In the genomic region with DNA sequence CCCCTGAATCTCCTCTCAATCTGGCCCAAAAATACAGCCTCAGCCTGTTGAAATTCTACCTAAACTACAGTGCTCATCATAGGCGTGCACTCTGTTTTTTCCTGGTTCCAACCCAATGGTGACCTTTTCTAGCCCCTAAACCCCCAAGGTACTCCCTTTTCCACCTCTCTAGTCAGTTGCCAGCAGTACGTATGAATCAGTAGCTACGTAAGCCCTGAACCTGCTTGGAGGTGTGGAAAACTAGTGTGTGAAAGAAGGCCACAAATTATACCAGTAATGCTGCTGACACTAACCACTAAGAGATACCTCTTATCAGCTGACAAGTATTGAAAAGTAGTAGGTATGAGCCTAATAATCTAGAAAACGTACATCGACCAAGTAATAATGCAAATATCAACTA, we compare ENCODE assay signal across 1 cellular context.
TF ChIP-seq lines count a peak whose summit lies in the region.

No MANE protein-coding gene starts in this region.

TF ChIP-seq in GM23338, 12 proteins besides CTCF, POLR2A, EP300 and RAD21 (continued from another document):
- TF ChIP-seq, protein P1, sequence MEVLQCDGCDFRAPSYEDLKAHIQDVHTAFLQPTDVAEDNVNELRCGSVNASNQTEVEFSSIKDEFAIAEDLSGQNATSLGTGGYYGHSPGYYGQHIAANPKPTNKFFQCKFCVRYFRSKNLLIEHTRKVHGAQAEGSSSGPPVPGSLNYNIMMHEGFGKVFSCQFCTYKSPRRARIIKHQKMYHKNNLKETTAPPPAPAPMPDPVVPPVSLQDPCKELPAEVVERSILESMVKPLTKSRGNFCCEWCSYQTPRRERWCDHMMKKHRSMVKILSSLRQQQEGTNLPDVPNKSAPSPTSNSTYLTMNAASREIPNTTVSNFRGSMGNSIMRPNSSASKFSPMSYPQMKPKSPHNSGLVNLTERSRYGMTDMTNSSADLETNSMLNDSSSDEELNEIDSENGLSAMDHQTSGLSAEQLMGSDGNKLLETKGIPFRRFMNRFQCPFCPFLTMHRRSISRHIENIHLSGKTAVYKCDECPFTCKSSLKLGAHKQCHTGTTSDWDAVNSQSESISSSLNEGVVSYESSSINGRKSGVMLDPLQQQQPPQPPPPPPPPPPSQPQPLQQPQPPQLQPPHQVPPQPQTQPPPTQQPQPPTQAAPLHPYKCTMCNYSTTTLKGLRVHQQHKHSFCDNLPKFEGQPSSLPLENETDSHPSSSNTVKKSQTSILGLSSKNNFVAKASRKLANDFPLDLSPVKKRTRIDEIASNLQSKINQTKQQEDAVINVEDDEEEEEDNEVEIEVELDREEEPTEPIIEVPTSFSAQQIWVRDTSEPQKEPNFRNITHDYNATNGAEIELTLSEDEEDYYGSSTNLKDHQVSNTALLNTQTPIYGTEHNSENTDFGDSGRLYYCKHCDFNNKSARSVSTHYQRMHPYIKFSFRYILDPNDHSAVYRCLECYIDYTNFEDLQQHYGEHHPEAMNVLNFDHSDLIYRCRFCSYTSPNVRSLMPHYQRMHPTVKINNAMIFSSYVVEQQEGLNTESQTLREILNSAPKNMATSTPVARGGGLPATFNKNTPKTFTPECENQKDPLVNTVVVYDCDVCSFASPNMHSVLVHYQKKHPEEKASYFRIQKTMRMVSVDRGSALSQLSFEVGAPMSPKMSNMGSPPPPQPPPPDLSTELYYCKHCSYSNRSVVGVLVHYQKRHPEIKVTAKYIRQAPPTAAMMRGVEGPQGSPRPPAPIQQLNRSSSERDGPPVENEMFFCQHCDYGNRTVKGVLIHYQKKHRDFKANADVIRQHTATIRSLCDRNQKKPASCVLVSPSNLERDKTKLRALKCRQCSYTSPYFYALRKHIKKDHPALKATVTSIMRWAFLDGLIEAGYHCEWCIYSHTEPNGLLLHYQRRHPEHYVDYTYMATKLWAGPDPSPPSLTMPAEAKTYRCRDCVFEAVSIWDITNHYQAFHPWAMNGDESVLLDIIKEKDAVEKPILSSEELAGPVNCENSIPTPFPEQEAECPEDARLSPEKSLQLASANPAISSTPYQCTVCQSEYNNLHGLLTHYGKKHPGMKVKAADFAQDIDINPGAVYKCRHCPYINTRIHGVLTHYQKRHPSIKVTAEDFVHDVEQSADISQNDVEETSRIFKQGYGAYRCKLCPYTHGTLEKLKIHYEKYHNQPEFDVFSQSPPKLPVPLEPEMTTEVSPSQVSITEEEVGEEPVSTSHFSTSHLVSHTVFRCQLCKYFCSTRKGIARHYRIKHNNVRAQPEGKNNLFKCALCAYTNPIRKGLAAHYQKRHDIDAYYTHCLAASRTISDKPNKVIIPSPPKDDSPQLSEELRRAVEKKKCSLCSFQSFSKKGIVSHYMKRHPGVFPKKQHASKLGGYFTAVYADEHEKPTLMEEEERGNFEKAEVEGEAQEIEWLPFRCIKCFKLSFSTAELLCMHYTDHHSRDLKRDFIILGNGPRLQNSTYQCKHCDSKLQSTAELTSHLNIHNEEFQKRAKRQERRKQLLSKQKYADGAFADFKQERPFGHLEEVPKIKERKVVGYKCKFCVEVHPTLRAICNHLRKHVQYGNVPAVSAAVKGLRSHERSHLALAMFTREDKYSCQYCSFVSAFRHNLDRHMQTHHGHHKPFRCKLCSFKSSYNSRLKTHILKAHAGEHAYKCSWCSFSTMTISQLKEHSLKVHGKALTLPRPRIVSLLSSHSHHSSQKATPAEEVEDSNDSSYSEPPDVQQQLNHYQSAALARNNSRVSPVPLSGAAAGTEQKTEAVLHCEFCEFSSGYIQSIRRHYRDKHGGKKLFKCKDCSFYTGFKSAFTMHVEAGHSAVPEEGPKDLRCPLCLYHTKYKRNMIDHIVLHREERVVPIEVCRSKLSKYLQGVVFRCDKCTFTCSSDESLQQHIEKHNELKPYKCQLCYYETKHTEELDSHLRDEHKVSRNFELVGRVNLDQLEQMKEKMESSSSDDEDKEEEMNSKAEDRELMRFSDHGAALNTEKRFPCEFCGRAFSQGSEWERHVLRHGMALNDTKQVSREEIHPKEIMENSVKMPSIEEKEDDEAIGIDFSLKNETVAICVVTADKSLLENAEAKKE (CRISPR knock-in tag; IDR thresholded peaks at IDR 0.05) = no peak
- TF ChIP-seq STAT1 (IDR thresholded peaks at IDR 0.05; ENCODE audit: unreplicated experiment) = no peak
- TF ChIP-seq REST (IDR thresholded peaks at IDR 0.05; ENCODE audit: unreplicated experiment) = no peak
- no peak for TF ChIP-seq ZNF331 (CRISPR knock-in tag; IDR thresholded peaks at IDR 0.05; ENCODE audit: low read depth)
